1 cellular context compared by ENCODE assay signal in the genomic region with DNA sequence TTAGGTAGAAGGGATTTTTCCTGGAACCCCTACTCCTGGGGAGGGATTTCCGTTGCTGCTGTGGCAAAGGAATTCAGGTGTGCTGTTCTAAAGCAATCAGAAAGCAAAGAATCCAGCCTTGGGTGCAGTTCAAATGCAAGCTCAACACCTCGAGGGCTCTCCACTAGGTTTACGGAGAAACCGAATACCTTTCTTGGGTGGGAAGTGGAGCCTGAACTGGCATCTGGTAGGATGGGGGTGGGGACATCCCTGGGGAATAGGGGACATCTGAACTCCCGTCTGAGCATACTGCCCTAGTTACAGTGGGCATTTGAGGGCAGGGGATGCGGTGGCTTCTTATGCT.
TF ChIP-seq lines count a peak whose summit lies in the region.

No MANE protein-coding gene starts in this region.

TF ChIP-seq in HCT116, 20 proteins besides CTCF, POLR2A, EP300 and RAD21:
- no peak for TF ChIP-seq TCF7L2 (IDR thresholded peaks at IDR 0.05; ENCODE audit: borderline replicate concordance, extremely low read depth, insufficient read depth, insufficient read length)
- TF ChIP-seq CBX3 (IDR thresholded peaks at IDR 0.05; ENCODE audit: low read depth) = no peak
- TF ChIP-seq JUND (IDR thresholded peaks at IDR 0.05) = no peak
- TF ChIP-seq POLR2AphosphoS5 (IDR thresholded peaks at IDR 0.05; ENCODE audit: low read depth, low read length) = no peak
- no peak for TF ChIP-seq ELF1 (IDR thresholded peaks at IDR 0.05; ENCODE audit: borderline replicate concordance, low read depth)
- no peak for TF ChIP-seq EZH2phosphoT487 (IDR thresholded peaks at IDR 0.05; ENCODE audit: borderline replicate concordance)
- no peak for TF ChIP-seq ZFX (IDR thresholded peaks at IDR 0.05)
- TF ChIP-seq YY1 (IDR thresholded peaks at IDR 0.05; ENCODE audit: extremely low read depth, insufficient replicate concordance, low read depth, low read length) = no peak
- TF ChIP-seq SIN3A (IDR thresholded peaks at IDR 0.05; ENCODE audit: low read depth) = no peak
- TF ChIP-seq, protein P1, sequence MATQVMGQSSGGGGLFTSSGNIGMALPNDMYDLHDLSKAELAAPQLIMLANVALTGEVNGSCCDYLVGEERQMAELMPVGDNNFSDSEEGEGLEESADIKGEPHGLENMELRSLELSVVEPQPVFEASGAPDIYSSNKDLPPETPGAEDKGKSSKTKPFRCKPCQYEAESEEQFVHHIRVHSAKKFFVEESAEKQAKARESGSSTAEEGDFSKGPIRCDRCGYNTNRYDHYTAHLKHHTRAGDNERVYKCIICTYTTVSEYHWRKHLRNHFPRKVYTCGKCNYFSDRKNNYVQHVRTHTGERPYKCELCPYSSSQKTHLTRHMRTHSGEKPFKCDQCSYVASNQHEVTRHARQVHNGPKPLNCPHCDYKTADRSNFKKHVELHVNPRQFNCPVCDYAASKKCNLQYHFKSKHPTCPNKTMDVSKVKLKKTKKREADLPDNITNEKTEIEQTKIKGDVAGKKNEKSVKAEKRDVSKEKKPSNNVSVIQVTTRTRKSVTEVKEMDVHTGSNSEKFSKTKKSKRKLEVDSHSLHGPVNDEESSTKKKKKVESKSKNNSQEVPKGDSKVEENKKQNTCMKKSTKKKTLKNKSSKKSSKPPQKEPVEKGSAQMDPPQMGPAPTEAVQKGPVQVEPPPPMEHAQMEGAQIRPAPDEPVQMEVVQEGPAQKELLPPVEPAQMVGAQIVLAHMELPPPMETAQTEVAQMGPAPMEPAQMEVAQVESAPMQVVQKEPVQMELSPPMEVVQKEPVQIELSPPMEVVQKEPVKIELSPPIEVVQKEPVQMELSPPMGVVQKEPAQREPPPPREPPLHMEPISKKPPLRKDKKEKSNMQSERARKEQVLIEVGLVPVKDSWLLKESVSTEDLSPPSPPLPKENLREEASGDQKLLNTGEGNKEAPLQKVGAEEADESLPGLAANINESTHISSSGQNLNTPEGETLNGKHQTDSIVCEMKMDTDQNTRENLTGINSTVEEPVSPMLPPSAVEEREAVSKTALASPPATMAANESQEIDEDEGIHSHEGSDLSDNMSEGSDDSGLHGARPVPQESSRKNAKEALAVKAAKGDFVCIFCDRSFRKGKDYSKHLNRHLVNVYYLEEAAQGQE (IDR thresholded peaks at IDR 0.05; ENCODE audit: low read depth) = no peak
- TF ChIP-seq SP1 (IDR thresholded peaks at IDR 0.05; ENCODE audit: low read depth) = no peak
- TF ChIP-seq, protein P2, sequence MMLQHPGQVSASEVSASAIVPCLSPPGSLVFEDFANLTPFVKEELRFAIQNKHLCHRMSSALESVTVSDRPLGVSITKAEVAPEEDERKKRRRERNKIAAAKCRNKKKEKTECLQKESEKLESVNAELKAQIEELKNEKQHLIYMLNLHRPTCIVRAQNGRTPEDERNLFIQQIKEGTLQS (IDR thresholded peaks at IDR 0.05) = no peak
